In the genomic region with DNA sequence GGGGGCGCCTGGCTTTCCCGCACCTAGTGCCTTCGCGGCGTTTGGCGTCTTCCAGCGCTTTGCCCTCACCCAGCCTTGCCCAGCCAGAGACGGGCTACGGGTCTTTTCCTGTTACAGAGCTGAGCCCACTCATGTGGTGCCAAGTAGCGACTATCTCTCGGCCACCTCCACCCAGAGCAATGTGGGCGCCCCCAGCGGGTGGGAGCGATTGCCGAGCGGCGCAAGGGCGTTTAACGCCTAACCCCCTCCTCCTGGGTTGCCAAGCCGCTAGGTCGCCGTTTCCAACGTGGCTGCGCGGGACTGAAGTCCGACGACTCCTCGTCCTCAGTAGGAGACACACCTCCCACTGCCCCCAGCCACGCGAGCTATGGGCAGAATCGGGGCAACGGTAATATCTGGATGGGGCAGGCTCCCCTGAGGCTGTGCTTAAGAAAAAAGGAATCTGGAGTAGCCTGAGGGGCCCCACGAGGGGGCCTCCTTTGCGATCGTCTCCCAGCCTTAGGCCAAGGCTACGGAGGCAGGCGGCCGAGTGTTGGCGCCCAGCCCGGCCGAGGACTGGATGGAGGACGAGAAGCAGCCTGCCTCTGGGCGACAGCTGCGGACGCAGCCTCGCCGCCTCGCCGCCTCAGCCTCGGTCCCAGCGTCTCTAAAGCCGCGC, we compare ENCODE assay signal across 16 cellular contexts. TPM values are rescaled to one million over a fixed set of nuclear protein-coding genes. Genes with fewer than 3 reads are reported as not detected.
DNase-seq lines count a peak whose midpoint lies in the region; ATAC-seq and TF ChIP-seq lines count a peak whose summit lies in the region.
"Had no signal": no experiment of that assay in that cellular context is flagged by ENCODE, and none has a peak within 500 bp of the region (broad histone marks: within the 10 kb centered on the region; RNA-seq: fewer than 3 reads in every experiment).

No MANE protein-coding gene starts in this region.

- TF ChIP-seq CTCF in heart right ventricle (IDR thresholded peaks at IDR 0.05) (no peak), right atrium auricular region (IDR thresholded peaks at IDR 0.05) (no peak), neural cell (IDR thresholded peaks at IDR 0.05; ENCODE audit: poor library complexity, severe bottlenecking) (no peak), upper lobe of right lung (IDR thresholded peaks at IDR 0.05) (no peak)

- H3K79me2 ChIP-seq in neural cell (replicated peaks; ENCODE audit: insufficient read depth, low read length), result no peaks in the 10 kb centered on the region
- H3K79me2 ChIP-seq in Karpas-422 (ENCODE audit: low read length), result no peaks in the 10 kb centered on the region

- H3K4me2 ChIP-seq in neural cell (ENCODE audit: low read length) (no peak overlapping the region), Karpas-422 (ENCODE audit: low read depth, low read length, poor library complexity, severe bottlenecking) (no peak overlapping the region)

- H3K4me3 ChIP-seq in heart right ventricle (peak overlapping the region in 8 of 10 donors; percentile 9 to 38 (median 31)), right atrium auricular region (peak overlapping the region in 1 of 2 donors; percentile 29), neural cell (ENCODE audit: low read length) (no peak overlapping the region), upper lobe of right lung (no peak overlapping the region), Karpas-422 (ENCODE audit: low read length) (no peak overlapping the region)
- H3K4me3 ChIP-seq: cardiac muscle cell, uterus had no signal

- H2AFZ ChIP-seq in neural cell (ENCODE audit: low read depth, low read length), result no peak overlapping the region
- no peak overlapping the region for H2AFZ ChIP-seq in Karpas-422 (ENCODE audit: low read length)

- no peak for TF ChIP-seq RAD21 in neural cell (conservative IDR thresholded peaks at IDR 0.05)

- peak in 6 of 8 donors; percentile 36 to 55 (median 49) for ATAC-seq in heart right ventricle
- ATAC-seq in upper lobe of right lung, result no peak
- ATAC-seq: activated CD4-positive, CD25-positive, alpha-beta regulatory T cell treated with anti-CD3 and anti-CD28 coated beads, Interleukin-2, amount 50 U/mL, for 24 hours; activated T-cell treated with anti-CD3 and anti-CD28 coated beads, Interleukin-2, amount 50 U/mL, for 4 hours had no signal

- H3K9ac ChIP-seq in neural cell (ENCODE audit: low read length) (no peak overlapping the region), Karpas-422 (ENCODE audit: low read length) (no peak overlapping the region)

- H3K4me1 ChIP-seq in heart right ventricle (peaks cover 12 to 65% (median 55%) of the 10 kb centered on the region in 9 donors), right atrium auricular region (peaks cover 0 to 58% of the 10 kb centered on the region in 2 donors), upper lobe of right lung (peaks cover 39% of the 10 kb centered on the region), Karpas-422 (ENCODE audit: low read length) (no peaks in the 10 kb centered on the region)

- H3K36me3 ChIP-seq in heart right ventricle (no peaks in the 10 kb centered on the region), right atrium auricular region (no peaks in the 10 kb centered on the region), neural cell (ENCODE audit: insufficient read depth, low read length) (no peaks in the 10 kb centered on the region), upper lobe of right lung (no peaks in the 10 kb centered on the region), Karpas-422 (ENCODE audit: insufficient read depth, low read length) (no peaks in the 10 kb centered on the region)
- H3K36me3 ChIP-seq: cardiac muscle cell, esophagus squamous epithelium, uterus had no signal

- peaks cover 71 to 100% (median 100%) of the 10 kb centered on the region in 7 donors for H3K27me3 ChIP-seq in heart right ventricle
- H3K27me3 ChIP-seq in right atrium auricular region, result peaks cover 60 to 78% of the 10 kb centered on the region in 2 donors
- H3K27me3 ChIP-seq in neural cell (ENCODE audit: insufficient read depth, low read depth, low read length), result peaks cover 100% of the 10 kb centered on the region
- peaks cover 99% of the 10 kb centered on the region for H3K27me3 ChIP-seq in upper lobe of right lung
- no peaks in the 10 kb centered on the region for H3K27me3 ChIP-seq in Karpas-422 (ENCODE audit: low read length)

- H3F3A ChIP-seq in neural cell (ENCODE audit: insufficient read depth, low read length, poor library complexity, severe bottlenecking), result no peaks in the 10 kb centered on the region

- 1 to 4% methylated on average over 53 of the region's 53 CpGs for WGBS in heart right ventricle, 2 donors

- H3K9me3 ChIP-seq in heart right ventricle, result no peaks in the 10 kb centered on the region
- no peaks in the 10 kb centered on the region for H3K9me3 ChIP-seq in right atrium auricular region
- H3K9me3 ChIP-seq in neural cell (ENCODE audit: low read length), result peaks cover 4% of the 10 kb centered on the region
- no peaks in the 10 kb centered on the region for H3K9me3 ChIP-seq in upper lobe of right lung
- no peaks in the 10 kb centered on the region; the same call in 1 of the 2 replicates for H3K9me3 ChIP-seq in Karpas-422 (ENCODE audit: low read length)
- H3K9me3 ChIP-seq: esophagus squamous epithelium, uterus had no signal

- H4K20me1 ChIP-seq in neural cell (ENCODE audit: insufficient read depth), result no peaks in the 10 kb centered on the region
- H4K20me1 ChIP-seq in Karpas-422 (ENCODE audit: insufficient read depth, low read depth, low read length), result no peaks in the 10 kb centered on the region

- H3K27ac ChIP-seq in heart right ventricle (no peak overlapping the region), right atrium auricular region (no peak overlapping the region), neural cell (ENCODE audit: low read length) (no peak overlapping the region), upper lobe of right lung (no peak overlapping the region), Karpas-422 (ENCODE audit: low read length) (no peak overlapping the region)
- H3K27ac ChIP-seq: cardiac muscle cell, esophagus squamous epithelium, uterus had no signal

- TF ChIP-seq EP300 in neural cell (conservative IDR thresholded peaks at IDR 0.05; ENCODE audit: poor library complexity, severe bottlenecking), result no peak

- H3K9me2 ChIP-seq in neural cell (ENCODE audit: insufficient read depth, low read length) (no peaks in the 10 kb centered on the region), Karpas-422 (replicated peaks; ENCODE audit: insufficient read depth, low read length) (no peaks in the 10 kb centered on the region)

- DNase-seq in heart right ventricle (peak in 1 of 2 donors; percentile 58), right atrium auricular region (ENCODE audit: low spot score) (no peak), ecto neural progenitor cell (ENCODE audit: low spot score) (peak; percentile 64), upper lobe of right lung (peak; percentile 65), SHP77 treated with DMSO at 0.1 percent for 48 hours (lab: John Stamatoyannopoulos, UW) (no peak), NCI-H345 treated with DMSO at 0.1 percent for 48 hours (lab: John Stamatoyannopoulos, UW; ENCODE audit: unreplicated experiment) (no peak), Karpas-422 (no peak)
- DNase-seq: activated T-cell treated with anti-CD3 and anti-CD28 coated beads, Interleukin-2, amount 50 U/mL, for 4 hours; esophagus squamous epithelium; naive B cell; NCI-H2081 treated with DMSO at 0.1 percent for 48 hours; uterus had no signal

- intact Hi-C loops in heart right ventricle (cut with DNase I), result no loop called here
- intact Hi-C loops in upper lobe of right lung (cut with DNase I), result no loop called here

TF ChIP-seq in neural cell, 6 proteins besides CTCF, POLR2A, EP300 and RAD21:
- no peak for TF ChIP-seq MXI1 (conservative IDR thresholded peaks at IDR 0.05; ENCODE audit: poor library complexity, severe bottlenecking)
- no peak for TF ChIP-seq POLR2AphosphoS5 (IDR thresholded peaks at IDR 0.05)
- no peak for TF ChIP-seq REST (IDR thresholded peaks at IDR 0.05; ENCODE audit: borderline replicate concordance)
- TF ChIP-seq EZH2 (IDR thresholded peaks at IDR 0.05; ENCODE audit: borderline replicate concordance, insufficient read depth, low read length, poor library complexity, severe bottlenecking), result peak; percentile 44
- no peak for TF ChIP-seq SMC3 (conservative IDR thresholded peaks at IDR 0.05; ENCODE audit: poor library complexity)
- no peak for TF ChIP-seq TAF1 (IDR thresholded peaks at IDR 0.05; ENCODE audit: low read depth)

RNA-seq across cellular contexts. Expression of gene TLX3, which starts 5.8 kb away (rescaled TPM):
- total RNA-seq in heart right ventricle, result not detected
- not detected for polyA plus RNA-seq in heart right ventricle
- not detected for total RNA-seq in right atrium auricular region
- polyA plus RNA-seq in neural cell, result not detected in 2 replicates
- polyA minus RNA-seq in neural cell, result not detected in 2 replicates
- not detected for total RNA-seq in upper lobe of right lung
- total RNA-seq in Karpas-422 (2014; rRNA removed; shearing (Covaris generic); ENCODE audit: low replicate concordance), result not detected in 2 replicates
- total RNA-seq: activated T-cell treated with anti-CD3 and anti-CD28 coated beads, Interleukin-2, amount 50 U/mL, for 4 hours; cardiac muscle cell; esophagus squamous epithelium; M059J; uterus had no signal
- polyA plus RNA-seq: cardiac muscle cell had no signal

Comparison
In these comparisons a context has a peak if more than half of its experiments do, and no peak if none do; other contexts are left out.
1. DNase-seq: peak in ecto neural progenitor cell (single experiment) and upper lobe of right lung (single experiment); none in right atrium auricular region (single experiment), SHP77 treated with DMSO at 0.1 percent for 48 hours (single experiment), NCI-H345 treated with DMSO at 0.1 percent for 48 hours (single experiment) and Karpas-422 (single experiment).
2. H3K4me3 ChIP-seq: peak in heart right ventricle (8 of 10); none in neural cell (single experiment), upper lobe of right lung (single experiment) and Karpas-422 (single experiment).